In genomic region chr9:70484232-70485130, GRCh38 we compare ENCODE assay signal across 8 cellular contexts.
DNase-seq lines count a peak whose midpoint lies in the region; ATAC-seq and TF ChIP-seq lines count a peak whose summit lies in the region.

No MANE protein-coding gene starts in this region.

- no peak overlapping the region for H3K4me3 Mint-ChIP-seq in CD4-positive, alpha-beta T cell
- no peak overlapping the region for H3K4me3 Mint-ChIP-seq in stimulated activated effector memory CD8-positive, alpha-beta T cell treated with anti-CD3 and anti-CD28 coated beads, Interleukin-12 subunit alpha, Interleukin-12 subunit beta, amount 100 ng/mL, for 72 hours

- no peaks in the 10 kb centered on the region for H3K27me3 ChIP-seq in CD4-positive, alpha-beta T cell (ENCODE audit: control insufficient read depth, insufficient read depth, low read length)

- H3K27me3 Mint-ChIP-seq in CD4-positive, alpha-beta T cell: no peaks in the 10 kb centered on the region

- CTCF ChIA-PET in CD4-positive, alpha-beta T cell (lab: Charles Lee): interaction anchor here (0.6 to 1.9 kb wide), 7 partner anchors 11 to 133 kb away, joined by 3 to 6 read pairs (median 3); no protein-coding TSS in a partner anchor

- in situ Hi-C loops in GM13977 (cut with MboI; ENCODE audit: low pct_unique_long_range_greater_than_20kb, low sequenced_read_pairs, unreplicated experiment) (loop anchor here (10.0 kb wide), 1 partner anchor 130 kb away; no protein-coding TSS in a partner anchor), T47D (cut with HindIII; ENCODE audit: low pct_unique_long_range_greater_than_20kb, low sequenced_read_pairs) (no loop called here)

- intact Hi-C loops in CD4-positive, alpha-beta T cell (cut with DNase I, micrococcal nuclease): loop anchor here (2.0 to 5.0 kb wide), 8 partner anchors 62 to 147 kb away; no protein-coding TSS in a partner anchor

- ATAC-seq in CD4-positive, alpha-beta T cell (ENCODE audit: poor library complexity): peak; percentile 62
- ATAC-seq in HG02943 (IDR thresholded peaks at IDR 0.05; ENCODE audit: low read depth, unreplicated experiment): peak; percentile 71
- ATAC-seq in stimulated activated effector memory CD8-positive, alpha-beta T cell treated with anti-CD3 and anti-CD28 coated beads, Interleukin-12 subunit alpha, Interleukin-12 subunit beta, amount 100 ng/mL, for 72 hours: peak; percentile 53
- no peak for ATAC-seq in GM18870 (IDR thresholded peaks at IDR 0.05; ENCODE audit: unreplicated experiment)

- no peak overlapping the region for H3K27ac Mint-ChIP-seq in CD4-positive, alpha-beta T cell
- H3K27ac Mint-ChIP-seq in stimulated activated effector memory CD8-positive, alpha-beta T cell treated with anti-CD3 and anti-CD28 coated beads, Interleukin-12 subunit alpha, Interleukin-12 subunit beta, amount 100 ng/mL, for 72 hours: no peak overlapping the region

- peak in 1 of 10 experiments; percentile 1 for DNase-seq in CD4-positive, alpha-beta T cell
- DNase-seq in GM13977 (ENCODE audit: low spot score) (peak; percentile 66), NCI-H69 (lab: John Stamatoyannopoulos, UW) (peak; percentile 76), T47D (ENCODE audit: low read depth in 1 of 2, low spot score in 1 of 2) (peak; percentile 44 to 80), iPS-NIHi7 (ENCODE audit: extremely low spot score) (peak; percentile 86)
- no peak for DNase-seq in stimulated activated effector memory CD8-positive, alpha-beta T cell treated with anti-CD3 and anti-CD28 coated beads, Interleukin-12 subunit alpha, Interleukin-12 subunit beta, amount 100 ng/mL, for 72 hours (ENCODE audit: low spot score in 2 of 2)

- TF ChIP-seq CTCF in CD4-positive, alpha-beta T cell (IDR thresholded peaks at IDR 0.05): peak; percentile 77
- peak; percentile 64 for TF ChIP-seq CTCF in GM13977 (IDR thresholded peaks at IDR 0.05; ENCODE audit: extremely low read depth, insufficient read depth, missing control alignments)

- POLR2A ChIA-PET in CD4-positive, alpha-beta T cell (lab: Charles Lee): interaction anchor here (0.7 to 2.0 kb wide), 6 partner anchors 12 to 79 kb away, joined by 3 to 16 read pairs (median 6); partner anchors contain the start of gene KLF9

- no peaks in the 10 kb centered on the region for H3K9me3 Mint-ChIP-seq in CD4-positive, alpha-beta T cell
- H3K9me3 Mint-ChIP-seq in stimulated activated effector memory CD8-positive, alpha-beta T cell treated with anti-CD3 and anti-CD28 coated beads, Interleukin-12 subunit alpha, Interleukin-12 subunit beta, amount 100 ng/mL, for 72 hours: no peaks in the 10 kb centered on the region

- H3K27ac ChIP-seq in CD4-positive, alpha-beta T cell (ENCODE audit: low read depth, low read length): no peak overlapping the region

- peaks cover 12% of the 10 kb centered on the region for H3K4me1 Mint-ChIP-seq in CD4-positive, alpha-beta T cell (ENCODE audit: low read depth)
- H3K4me1 Mint-ChIP-seq in stimulated activated effector memory CD8-positive, alpha-beta T cell treated with anti-CD3 and anti-CD28 coated beads, Interleukin-12 subunit alpha, Interleukin-12 subunit beta, amount 100 ng/mL, for 72 hours: no peaks in the 10 kb centered on the region

- no peaks in the 10 kb centered on the region for H3K36me3 Mint-ChIP-seq in CD4-positive, alpha-beta T cell (ENCODE audit: low read depth)
- H3K36me3 Mint-ChIP-seq in stimulated activated effector memory CD8-positive, alpha-beta T cell treated with anti-CD3 and anti-CD28 coated beads, Interleukin-12 subunit alpha, Interleukin-12 subunit beta, amount 100 ng/mL, for 72 hours: no peaks in the 10 kb centered on the region

- no peaks in the 10 kb centered on the region for H3K9me3 ChIP-seq in CD4-positive, alpha-beta T cell (ENCODE audit: control insufficient read depth, low read length)

Comparison
In these comparisons a context has a peak if more than half of its experiments do, and no peak if none do; other contexts are left out.
1. DNase-seq: peak in GM13977 (single experiment), NCI-H69 (single experiment), T47D (2 of 2) and iPS-NIHi7 (single experiment); none in stimulated activated effector memory CD8-positive, alpha-beta T cell treated with anti-CD3 and anti-CD28 coated beads, Interleukin-12 subunit alpha, Interleukin-12 subunit beta, amount 100 ng/mL, for 72 hours (0 of 2).